8 cellular contexts compared by ENCODE assay signal in the genomic region with DNA sequence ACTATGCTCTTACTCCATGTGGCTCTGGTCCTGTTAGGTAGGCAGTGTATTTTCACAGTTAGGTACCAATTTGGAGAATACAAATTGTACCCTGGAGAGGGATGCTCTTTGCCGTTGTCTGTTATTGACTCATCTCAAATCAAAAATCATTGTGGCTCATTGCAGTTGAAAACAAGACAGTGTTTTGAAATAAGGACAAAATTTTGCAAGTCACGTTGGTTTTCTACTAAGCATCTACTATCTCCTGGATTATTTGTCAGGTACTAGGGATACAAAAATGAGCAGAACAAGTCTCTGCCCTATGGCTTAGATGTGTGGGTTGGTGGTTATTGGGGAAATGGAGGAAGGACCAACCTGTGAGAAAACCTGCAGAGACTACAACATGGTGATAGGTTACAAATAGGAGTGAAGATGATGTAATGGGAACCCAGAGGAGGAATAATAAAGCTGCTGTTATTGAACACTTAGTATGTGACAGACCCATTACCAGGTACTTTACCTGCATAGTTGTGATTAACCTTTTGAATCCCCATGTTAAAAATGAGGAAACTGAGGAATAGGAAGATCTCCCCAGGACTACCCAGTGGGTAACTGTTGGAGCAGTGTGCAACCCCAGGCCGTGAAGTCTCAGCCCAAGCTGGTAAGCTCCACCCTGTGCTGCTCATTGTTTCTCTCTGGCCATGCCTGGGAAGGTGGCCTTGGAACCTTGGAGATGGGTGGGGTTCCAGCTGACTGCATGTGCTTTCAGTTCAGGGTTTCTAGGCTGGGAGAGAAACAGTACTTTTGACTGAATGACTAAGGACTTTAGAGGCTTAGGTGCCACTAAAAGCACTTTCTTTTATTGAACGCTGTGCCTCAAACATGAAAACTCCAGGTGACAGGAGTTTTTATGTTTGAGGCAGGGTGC.
DNase-seq lines count a peak whose midpoint lies in the region; ATAC-seq and TF ChIP-seq lines count a peak whose summit lies in the region.

No MANE protein-coding gene starts in this region.

- H3K36me3 ChIP-seq in HEK293 (ENCODE audit: control insufficient read depth in 2 of 2, insufficient read depth in 1 of 2, low read length in 2 of 2) (no peaks in the 10 kb centered on the region), mesenchymal stem cell (ENCODE audit: control insufficient read depth in 1 of 2, insufficient read depth in 2 of 2, low read depth in 1 of 2, low read length in 2 of 2) (no peaks in the 10 kb centered on the region)

- H3K36me3 Mint-ChIP-seq in activated naive CD8-positive, alpha-beta T cell treated with anti-CD3 and anti-CD28 coated beads, Interleukin-2, amount 50 U/mL, for 24 hours (ENCODE audit: low read depth), result peaks cover 2% of the 10 kb centered on the region

- H3K9me3 ChIP-seq in HEK293 (ENCODE audit: control insufficient read depth, insufficient read depth, low read depth, low read length) (no peaks in the 10 kb centered on the region), mesenchymal stem cell (ENCODE audit: control insufficient read depth, low read length) (no peaks in the 10 kb centered on the region)

- H2AFZ ChIP-seq in mesenchymal stem cell (ENCODE audit: low read depth, low read length), result no peak overlapping the region

- no peak overlapping the region for H4K91ac ChIP-seq in mesenchymal stem cell (ENCODE audit: low read length)

- peak overlapping the region; percentile 44 for H3K27ac Mint-ChIP-seq in activated naive CD8-positive, alpha-beta T cell treated with anti-CD3 and anti-CD28 coated beads, Interleukin-2, amount 50 U/mL, for 24 hours

- H3K18ac ChIP-seq in mesenchymal stem cell (ENCODE audit: low read depth in 1 of 2, low read length in 2 of 2), result no peak overlapping the region

- CTCF ChIA-PET in HEK293 (lab: Yijun Ruan, JAX), result interaction anchor here (0.5 kb wide), 1 partner anchor 448 kb away, joined by 3 read pairs; no protein-coding TSS in a partner anchor

- no peak overlapping the region for H3K14ac ChIP-seq in mesenchymal stem cell (ENCODE audit: low read length in 2 of 2)

- peaks cover 66% of the 10 kb centered on the region for H3K4me1 Mint-ChIP-seq in activated naive CD8-positive, alpha-beta T cell treated with anti-CD3 and anti-CD28 coated beads, Interleukin-2, amount 50 U/mL, for 24 hours

- POLR2A ChIA-PET in HEK293 (lab: Yijun Ruan, JAX), result interaction anchor here (0.5 to 0.6 kb wide), 2 partner anchors 70 to 83 kb away, joined by 3 to 4 read pairs; no protein-coding TSS in a partner anchor

- no peaks in the 10 kb centered on the region for H3K27me3 ChIP-seq in mesenchymal stem cell (ENCODE audit: control insufficient read depth in 1 of 2, insufficient read depth in 1 of 2, low read length in 2 of 2)

- H4K8ac ChIP-seq in mesenchymal stem cell (ENCODE audit: low read length), result no peak overlapping the region

- H3K27me3 Mint-ChIP-seq in activated naive CD8-positive, alpha-beta T cell treated with anti-CD3 and anti-CD28 coated beads, Interleukin-2, amount 50 U/mL, for 24 hours, result no peaks in the 10 kb centered on the region

- H3K4me3 ChIP-seq in HEK293 (ENCODE audit: low read depth, low read length), result no peak overlapping the region
- H3K4me3 ChIP-seq in mesenchymal stem cell (ENCODE audit: insufficient read depth in 1 of 2, low read depth in 1 of 2, low read length in 2 of 2), result no peak overlapping the region

- no peak overlapping the region for H2BK12ac ChIP-seq in mesenchymal stem cell (ENCODE audit: low read length in 2 of 2)

- DNase-seq in CD1c-positive myeloid dendritic cell (ENCODE audit: extremely low spot score) (peak; percentile 43), mesenchymal stem cell (no peak), D341Med (ENCODE audit: low spot score) (no peak), HPDE6-E6E7 (ENCODE audit: extremely low spot score) (no peak)
- DNase-seq in activated naive CD8-positive, alpha-beta T cell treated with anti-CD3 and anti-CD28 coated beads, Interleukin-2, amount 50 U/mL, for 24 hours, result no peak
- no peak for DNase-seq in stimulated activated CD4-positive, alpha-beta T cell treated with anti-CD3 and anti-CD28 coated beads, Interleukin-2, amount 100 ng/mL, for 24 hours

- WGBS in mesenchymal stem cell, result 96% methylated on average over 4 of the region's 4 CpGs

- H3K27ac ChIP-seq in HEK293 (ENCODE audit: extremely low read depth, low read depth, low read length) (no peak overlapping the region), mesenchymal stem cell (ENCODE audit: low read length, poor library complexity, severe bottlenecking) (no peak overlapping the region)

- no peak overlapping the region for H3K4ac ChIP-seq in mesenchymal stem cell (ENCODE audit: low read depth in 1 of 2, low read length in 2 of 2)

- H3K4me2 ChIP-seq in mesenchymal stem cell (ENCODE audit: low read length, poor library complexity, severe bottlenecking), result no peak overlapping the region

- peaks cover 45% of the 10 kb centered on the region for H3K79me1 ChIP-seq in mesenchymal stem cell (replicated peaks; ENCODE audit: low read length, poor library complexity, severe bottlenecking)

- H3K4me1 ChIP-seq in HEK293 (ENCODE audit: control insufficient read depth, insufficient read depth, low read length) (peaks cover 12% of the 10 kb centered on the region; the same call in 1 of the 2 replicates), mesenchymal stem cell (ENCODE audit: control insufficient read depth, insufficient read depth, low read depth, low read length) (peaks cover 10% of the 10 kb centered on the region)

- no peaks in the 10 kb centered on the region for H3K9me3 Mint-ChIP-seq in activated naive CD8-positive, alpha-beta T cell treated with anti-CD3 and anti-CD28 coated beads, Interleukin-2, amount 50 U/mL, for 24 hours

- no peak overlapping the region for H2AK5ac ChIP-seq in mesenchymal stem cell (ENCODE audit: low read length, severe bottlenecking)

- peak overlapping the region in 1 of 2 experiments; percentile 84 for H3K23ac ChIP-seq in mesenchymal stem cell (ENCODE audit: low read length in 2 of 2)

- peak overlapping the region; percentile 11 for H2BK5ac ChIP-seq in mesenchymal stem cell (ENCODE audit: low read depth, low read length, poor library complexity, severe bottlenecking)

- no peak for ATAC-seq in activated naive CD8-positive, alpha-beta T cell treated with anti-CD3 and anti-CD28 coated beads, Interleukin-2, amount 50 U/mL, for 24 hours
- ATAC-seq in GM18498 (IDR thresholded peaks at IDR 0.05; ENCODE audit: unreplicated experiment), result no peak

- H3K9ac ChIP-seq in mesenchymal stem cell (ENCODE audit: low read length), result no peak overlapping the region

- no peak overlapping the region for H3K4me3 Mint-ChIP-seq in activated naive CD8-positive, alpha-beta T cell treated with anti-CD3 and anti-CD28 coated beads, Interleukin-2, amount 50 U/mL, for 24 hours

- H2BK15ac ChIP-seq in mesenchymal stem cell (ENCODE audit: low read depth, poor library complexity, severe bottlenecking), result no peak overlapping the region

- no peak for TF ChIP-seq CTCF in HEK293 (tag by site-specific recombination; IDR thresholded peaks at IDR 0.05)

- H2BK120ac ChIP-seq in mesenchymal stem cell (ENCODE audit: low read depth, low read length), result no peak overlapping the region

TF ChIP-seq in HEK293, 187 proteins besides CTCF, POLR2A, EP300 and RAD21 (continues in another document):
- TF ChIP-seq KLF1 (tag by site-specific recombination; IDR thresholded peaks at IDR 0.05), result peak; percentile 38; the same call in 1 of the 2 replicates
- no peak for TF ChIP-seq ZNF510 (tag by site-specific recombination; IDR thresholded peaks at IDR 0.05; ENCODE audit: insufficient replicate concordance)
- no peak for TF ChIP-seq OSR2 (tag by site-specific recombination; IDR thresholded peaks at IDR 0.05)
- no peak for TF ChIP-seq SETDB1 (IDR thresholded peaks at IDR 0.05; ENCODE audit: insufficient read length, low read length)
- TF ChIP-seq KLF9 (tag by site-specific recombination; IDR thresholded peaks at IDR 0.05; ENCODE audit: low read depth), result no peak
- TF ChIP-seq, protein P1, sequence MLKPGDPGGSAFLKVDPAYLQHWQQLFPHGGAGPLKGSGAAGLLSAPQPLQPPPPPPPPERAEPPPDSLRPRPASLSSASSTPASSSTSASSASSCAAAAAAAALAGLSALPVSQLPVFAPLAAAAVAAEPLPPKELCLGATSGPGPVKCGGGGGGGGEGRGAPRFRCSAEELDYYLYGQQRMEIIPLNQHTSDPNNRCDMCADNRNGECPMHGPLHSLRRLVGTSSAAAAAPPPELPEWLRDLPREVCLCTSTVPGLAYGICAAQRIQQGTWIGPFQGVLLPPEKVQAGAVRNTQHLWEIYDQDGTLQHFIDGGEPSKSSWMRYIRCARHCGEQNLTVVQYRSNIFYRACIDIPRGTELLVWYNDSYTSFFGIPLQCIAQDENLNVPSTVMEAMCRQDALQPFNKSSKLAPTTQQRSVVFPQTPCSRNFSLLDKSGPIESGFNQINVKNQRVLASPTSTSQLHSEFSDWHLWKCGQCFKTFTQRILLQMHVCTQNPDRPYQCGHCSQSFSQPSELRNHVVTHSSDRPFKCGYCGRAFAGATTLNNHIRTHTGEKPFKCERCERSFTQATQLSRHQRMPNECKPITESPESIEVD (tag by site-specific recombination; IDR thresholded peaks at IDR 0.05), result 0 out of 2 replicates have a peak, but pooled peaks have one; percentile 35
- TF ChIP-seq ZNF2 (tag by site-specific recombination; IDR thresholded peaks at IDR 0.05), result no peak
- TF ChIP-seq ZNF169 (tag by site-specific recombination; IDR thresholded peaks at IDR 0.05), result no peak
- TF ChIP-seq ZNF521 (tag by site-specific recombination; IDR thresholded peaks at IDR 0.05), result no peak
- TF ChIP-seq ZNF223 (tag by site-specific recombination; IDR thresholded peaks at IDR 0.05), result no peak
- TF ChIP-seq ZNF791 (tag by site-specific recombination; IDR thresholded peaks at IDR 0.05), result no peak
- TF ChIP-seq, protein P2, sequence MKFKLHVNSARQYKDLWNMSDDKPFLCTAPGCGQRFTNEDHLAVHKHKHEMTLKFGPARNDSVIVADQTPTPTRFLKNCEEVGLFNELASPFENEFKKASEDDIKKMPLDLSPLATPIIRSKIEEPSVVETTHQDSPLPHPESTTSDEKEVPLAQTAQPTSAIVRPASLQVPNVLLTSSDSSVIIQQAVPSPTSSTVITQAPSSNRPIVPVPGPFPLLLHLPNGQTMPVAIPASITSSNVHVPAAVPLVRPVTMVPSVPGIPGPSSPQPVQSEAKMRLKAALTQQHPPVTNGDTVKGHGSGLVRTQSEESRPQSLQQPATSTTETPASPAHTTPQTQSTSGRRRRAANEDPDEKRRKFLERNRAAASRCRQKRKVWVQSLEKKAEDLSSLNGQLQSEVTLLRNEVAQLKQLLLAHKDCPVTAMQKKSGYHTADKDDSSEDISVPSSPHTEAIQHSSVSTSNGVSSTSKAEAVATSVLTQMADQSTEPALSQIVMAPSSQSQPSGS (tag by site-specific recombination; IDR thresholded peaks at IDR 0.05; ENCODE audit: low read depth), result peak; percentile 58; the same call in 1 of the 2 replicates
- 0 out of 2 replicates have a peak, but pooled peaks have one; percentile 13 for TF ChIP-seq ZBTB17 (tag by site-specific recombination; IDR thresholded peaks at IDR 0.05)
- no peak for TF ChIP-seq ZNF768 (tag by site-specific recombination; IDR thresholded peaks at IDR 0.05)
- no peak for TF ChIP-seq MZF1 (tag by site-specific recombination; IDR thresholded peaks at IDR 0.05; ENCODE audit: borderline replicate concordance)
